In genomic region chr12:103811791-103812190, GRCh38 we compare ENCODE assay signal across 8 cellular contexts.
"Had no signal": no experiment of that assay in that cellular context is flagged by ENCODE, and none has a peak within 500 bp of the region (broad histone marks: within the 10 kb centered on the region; RNA-seq: fewer than 3 reads in every experiment).

No MANE protein-coding gene starts in this region.

- H3K27ac ChIP-seq: KMS-11 had no signal

- H3K4me3 ChIP-seq: GM23338 had no signal

- ATAC-seq: GM23338 had no signal

- H2AFZ ChIP-seq: GM23338 had no signal

- H3K9ac ChIP-seq: KMS-11 had no signal

- H3K4me2 ChIP-seq: GM23338, KMS-11 had no signal

- FAIRE-seq: H1, H54, HTR-8/SVneo had no signal

- DNase-seq: H9, HCEC 1CT, KBM-7 had no signal
